In the genomic region with DNA sequence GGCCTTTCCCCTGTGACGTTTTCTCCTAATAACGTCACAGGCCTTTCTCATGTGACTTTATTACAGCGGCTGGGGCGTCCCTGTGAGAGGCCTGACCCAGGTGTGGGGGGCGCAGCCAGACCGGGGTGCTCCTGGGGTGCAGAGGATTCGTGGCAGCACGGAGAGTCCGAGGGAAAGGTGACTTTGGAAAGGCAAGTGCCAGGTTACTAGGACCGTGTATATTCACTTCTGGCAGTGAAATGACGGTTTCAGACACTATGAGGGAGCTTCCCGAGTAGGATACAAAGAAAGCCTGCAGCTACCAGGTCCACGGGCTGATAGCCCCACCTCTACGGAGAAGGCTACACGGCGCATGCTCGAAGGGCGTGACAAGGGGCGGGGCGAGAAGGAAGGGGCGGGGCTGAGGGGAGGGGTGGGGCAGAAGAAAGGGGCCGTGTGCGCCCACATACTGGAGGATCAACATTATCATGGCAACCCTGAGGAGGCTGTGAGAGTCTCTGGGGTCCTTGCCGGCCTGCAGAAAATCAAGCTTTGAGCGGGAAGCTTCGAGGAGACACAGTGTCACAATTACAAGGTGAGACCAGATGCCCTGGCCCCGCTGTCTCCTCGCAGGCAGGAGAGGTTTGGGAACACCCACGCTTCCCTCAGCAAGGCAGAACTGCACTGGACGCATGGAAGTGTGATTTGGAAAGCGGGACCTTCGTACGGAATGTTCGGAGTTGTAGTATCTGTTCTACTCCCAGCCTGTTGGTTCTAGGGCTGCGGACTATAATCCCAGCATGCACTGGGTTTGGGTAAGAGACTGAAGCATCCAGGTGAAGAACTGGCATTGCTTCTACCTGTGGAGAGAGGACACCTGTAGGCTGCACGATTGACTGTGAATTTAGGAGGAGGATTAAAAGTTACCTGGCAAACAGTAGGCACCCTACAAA, we compare ENCODE assay signal across 1 cellular context.
TF ChIP-seq lines count a peak whose summit lies in the region.

No MANE protein-coding gene starts in this region.

TF ChIP-seq in H1, 55 proteins besides CTCF, POLR2A, EP300 and RAD21:
- TF ChIP-seq SAP30 (IDR thresholded peaks at IDR 0.05; ENCODE audit: insufficient read depth, insufficient replicate concordance, low read length), result no peak
- TF ChIP-seq CREB1 (IDR thresholded peaks at IDR 0.05), result no peak
- TF ChIP-seq JUN (IDR thresholded peaks at IDR 0.05; ENCODE audit: low read depth, low read length), result no peak
- TF ChIP-seq HDAC6 (IDR thresholded peaks at IDR 0.05; ENCODE audit: low read depth, low read length), result no peak
- no peak for TF ChIP-seq RNF2 (IDR thresholded peaks at IDR 0.05; ENCODE audit: borderline replicate concordance, low read depth, low read length, missing control alignments, poor library complexity, severe bottlenecking)
- TF ChIP-seq NRF1 (IDR thresholded peaks at IDR 0.05; ENCODE audit: low read depth, low read length), result no peak
- TF ChIP-seq JUND (IDR thresholded peaks at IDR 0.05; ENCODE audit: low read length), result no peak
- TF ChIP-seq, protein P1, sequence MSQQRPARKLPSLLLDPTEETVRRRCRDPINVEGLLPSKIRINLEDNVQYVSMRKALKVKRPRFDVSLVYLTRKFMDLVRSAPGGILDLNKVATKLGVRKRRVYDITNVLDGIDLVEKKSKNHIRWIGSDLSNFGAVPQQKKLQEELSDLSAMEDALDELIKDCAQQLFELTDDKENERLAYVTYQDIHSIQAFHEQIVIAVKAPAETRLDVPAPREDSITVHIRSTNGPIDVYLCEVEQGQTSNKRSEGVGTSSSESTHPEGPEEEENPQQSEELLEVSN (IDR thresholded peaks at IDR 0.05), result peak; percentile 40; the same call in 1 of the 2 replicates
- no peak for TF ChIP-seq CTBP2 (IDR thresholded peaks at IDR 0.05; ENCODE audit: borderline replicate concordance, insufficient read depth, insufficient read length, low read length)
- no peak for TF ChIP-seq TCF12 (IDR thresholded peaks at IDR 0.05; ENCODE audit: low read depth, low read length)
- TF ChIP-seq GABPA (IDR thresholded peaks at IDR 0.05; ENCODE audit: borderline replicate concordance, insufficient read depth, low read length), result no peak
- TF ChIP-seq TAF1 (IDR thresholded peaks at IDR 0.05; ENCODE audit: low read depth, low read length), result peak; percentile 48; the same call in 1 of the 2 replicates
